ENCODE assay signal across 8 cellular contexts in genomic region chr18:22558945-22559385, GRCh38.
DNase-seq lines count a peak whose midpoint lies in the region; ATAC-seq, FAIRE-seq and TF ChIP-seq lines count a peak whose summit lies in the region.

No MANE protein-coding gene starts in this region.

- H3K4me3 ChIP-seq in HFF-Myc (replicated peaks; ENCODE audit: low read depth, low read length) (peak overlapping the region; percentile 46), brain microvascular endothelial cell (ENCODE audit: low read depth, low read length) (peak overlapping the region; percentile 50), small intestine (ENCODE audit: low read depth in 1 of 2, low read length in 2 of 2) (peak overlapping the region in 1 of 2 donors; percentile 55)

- in situ Hi-C loops in brain microvascular endothelial cell (cut with HindIII; ENCODE audit: low pct_ligation_motif_present, low sequenced_read_pairs): loop anchor here (25.0 kb wide), 1 partner anchor 372 kb away; no protein-coding TSS in a partner anchor

- no peak for ATAC-seq in HG03432 (IDR thresholded peaks at IDR 0.05; ENCODE audit: unreplicated experiment)

- H3K9me3 ChIP-seq in small intestine (ENCODE audit: control insufficient read depth, low read depth): no peaks in the 10 kb centered on the region

- H3K27ac ChIP-seq in brain microvascular endothelial cell (peak overlapping the region; percentile 97), small intestine (ENCODE audit: low read depth in 1 of 2, low read length in 1 of 2) (peak overlapping the region; percentile 51 to 85)

- no peak for DNase-seq in HFF-Myc (ENCODE audit: extremely low read depth, low read depth)
- DNase-seq in brain microvascular endothelial cell: peak; percentile 93
- DNase-seq in islet precursor cell: peak; percentile 77
- DNase-seq in small intestine: peak; percentile 67
- DNase-seq in medulla oblongata (ENCODE audit: extremely low spot score): no peak
- DNase-seq in foreskin melanocyte: no peak
- DNase-seq in GM12891 (ENCODE audit: insufficient read length, low spot score): no peak

- no peak for FAIRE-seq in small intestine (lab: Jason Lieb, UNC)
- FAIRE-seq in GM12891 (lab: Jason Lieb, UNC): no peak

- TF ChIP-seq POLR2A in GM12891 (IDR thresholded peaks at IDR 0.05; ENCODE audit: low read depth, low read length): no peak

- H3K27me3 ChIP-seq in brain microvascular endothelial cell (replicated peaks) (no peaks in the 10 kb centered on the region), small intestine (ENCODE audit: control insufficient read depth in 2 of 2, insufficient read depth in 2 of 2, low read length in 2 of 2) (no peaks in the 10 kb centered on the region)

- no peaks in the 10 kb centered on the region for H3K4me1 ChIP-seq in small intestine (ENCODE audit: control insufficient read depth in 2 of 2, insufficient read depth in 1 of 2, low read depth in 1 of 2, low read length in 1 of 2)

- 2 to 7% (median 5%) methylated on average over 28 of the region's 28 CpGs for WGBS in small intestine, 3 donors

- H3K36me3 ChIP-seq in brain microvascular endothelial cell (replicated peaks) (no peaks in the 10 kb centered on the region), small intestine (ENCODE audit: control insufficient read depth in 2 of 2, insufficient read depth in 2 of 2, low read length in 2 of 2) (no peaks in the 10 kb centered on the region)

- TF ChIP-seq CTCF in HFF-Myc (IDR thresholded peaks at IDR 0.05; ENCODE audit: low read depth, low read length, missing control alignments): no peak
- no peak for TF ChIP-seq CTCF in brain microvascular endothelial cell (IDR thresholded peaks at IDR 0.05; ENCODE audit: low read depth, low read length, missing control alignments)

TF ChIP-seq in GM12891, 5 proteins besides CTCF, POLR2A, EP300 and RAD21:
- TF ChIP-seq SPI1 (IDR thresholded peaks at IDR 0.05; ENCODE audit: low read depth, low read length): no peak
- TF ChIP-seq TAF1 (IDR thresholded peaks at IDR 0.05; ENCODE audit: low read depth, low read length): no peak
- no peak for TF ChIP-seq POLR2AphosphoS5 (IDR thresholded peaks at IDR 0.05; ENCODE audit: low read depth, low read length)
- TF ChIP-seq POU2F2 (IDR thresholded peaks at IDR 0.05; ENCODE audit: low read depth, low read length): no peak
- TF ChIP-seq PAX5 (IDR thresholded peaks at IDR 0.05; ENCODE audit: insufficient read depth, low read length, severe bottlenecking): no peak
TF ChIP-seq in GM12891: peak in this region for 0.

Comparison
In these comparisons a context has a peak if more than half of its experiments do, and no peak if none do; other contexts are left out.
1. DNase-seq: peak in brain microvascular endothelial cell (single experiment), islet precursor cell (single experiment) and small intestine (single experiment); none in HFF-Myc (single experiment), medulla oblongata (single experiment), foreskin melanocyte (single experiment) and GM12891 (single experiment).